ENCODE assay signal across 20 cellular contexts in the genomic region with DNA sequence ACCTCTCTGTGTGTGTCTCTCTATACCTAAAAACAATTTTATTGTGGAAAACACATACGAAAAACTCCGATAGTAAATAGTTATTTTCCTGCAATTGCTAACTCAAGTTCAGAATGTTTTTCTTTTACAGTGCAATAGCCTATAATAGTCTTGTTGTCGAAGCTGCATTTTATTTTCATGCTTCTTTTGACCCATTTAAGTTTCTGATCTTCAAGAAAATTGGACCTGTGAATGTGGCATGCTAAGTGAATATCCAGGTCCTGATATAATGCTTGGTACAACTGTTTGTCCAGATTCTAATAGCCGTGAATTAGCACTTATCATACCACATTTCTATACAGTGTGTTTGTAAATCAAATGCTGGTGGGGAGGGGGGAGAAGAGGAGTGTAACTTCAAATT. TPM values are rescaled to one million over a fixed set of nuclear protein-coding genes. Genes with fewer than 3 reads are reported as not detected.
DNase-seq lines count a peak whose midpoint lies in the region; ATAC-seq and TF ChIP-seq lines count a peak whose summit lies in the region.
"Had no signal": no experiment of that assay in that cellular context is flagged by ENCODE, and none has a peak within 500 bp of the region (broad histone marks: within the 10 kb centered on the region; RNA-seq: fewer than 3 reads in every experiment).

No MANE protein-coding gene starts in this region.

- H3K9me3 ChIP-seq in testis (no peaks in the 10 kb centered on the region), MG63 (no peaks in the 10 kb centered on the region; the same call in 1 of the 2 replicates)
- H3K9me3 ChIP-seq: BE2C, Caco-2 had no signal

- DNase-seq in WTC11 (ENCODE audit: low spot score) = no peak
- DNase-seq in glutamatergic neuron = no peak
- DNase-seq in retina = peak; percentile 11
- DNase-seq in testis = no peak
- no peak for DNase-seq in islet precursor cell
- DNase-seq in MG63 = no peak
- DNase-seq: ACHN; BE2C; C1 segment of cervical spinal cord; Caco-2; CD4-positive, CD25-positive, alpha-beta regulatory T cell; DMS153; DMS79; GDM1; GM23248; H9; KG1 had no signal

- 26 to 28% methylated on average over 4 of the region's 4 CpGs for WGBS in testis, 2 donors

- H3K4me3 ChIP-seq in testis = no peak overlapping the region
- no peak overlapping the region for H3K4me3 ChIP-seq in MG63
- H3K4me3 ChIP-seq: GM23248 had no signal

- H3K27ac Mint-ChIP-seq in WTC11 (no peak overlapping the region), glutamatergic neuron (ENCODE audit: unreplicated experiment) (peak overlapping the region; percentile 93)
- H3K27ac Mint-ChIP-seq: CD4-positive, CD25-positive, alpha-beta regulatory T cell; H9 had no signal

- CTCF ChIA-PET in WTC11 (lab: Charles Lee) = interaction anchor here (1.7 kb wide), 1 partner anchor 15 kb away, joined by 9 read pairs; no protein-coding TSS in a partner anchor

- no peak for TF ChIP-seq CTCF in WTC11 (IDR thresholded peaks at IDR 0.05)
- TF ChIP-seq CTCF in glutamatergic neuron (IDR thresholded peaks at IDR 0.05; ENCODE audit: partially characterized antibody, unreplicated experiment) = no peak
- TF ChIP-seq CTCF in testis (IDR thresholded peaks at IDR 0.05) = no peak

- no peak for TF ChIP-seq POLR2A in testis (IDR thresholded peaks at IDR 0.05)

- ATAC-seq in WTC11 (no peak), HG03378 (IDR thresholded peaks at IDR 0.05; ENCODE audit: unreplicated experiment) (no peak)
- ATAC-seq: HepG2 had no signal

- H3K36me3 ChIP-seq in testis (ENCODE audit: low read depth, missing control alignments) (no peaks in the 10 kb centered on the region), MG63 (no peaks in the 10 kb centered on the region)
- H3K36me3 ChIP-seq: BE2C had no signal

- H3K27me3 Mint-ChIP-seq in WTC11 (ENCODE audit: low read depth) = peaks cover 97% of the 10 kb centered on the region
- peaks cover 38% of the 10 kb centered on the region for H3K27me3 Mint-ChIP-seq in glutamatergic neuron (ENCODE audit: unreplicated experiment)

- H3K27ac ChIP-seq in testis = no peak overlapping the region
- H3K27ac ChIP-seq: GM23248 had no signal

- POLR2A ChIA-PET in WTC11 (lab: Charles Lee) = no interaction called here

- H3K9me3 Mint-ChIP-seq in WTC11 = no peaks in the 10 kb centered on the region
- H3K9me3 Mint-ChIP-seq in glutamatergic neuron (ENCODE audit: unreplicated experiment) = peaks cover 30% of the 10 kb centered on the region

- peaks cover 70% of the 10 kb centered on the region for H3K4me1 Mint-ChIP-seq in WTC11
- H3K4me1 Mint-ChIP-seq in glutamatergic neuron (ENCODE audit: low read depth, unreplicated experiment) = peaks cover 43% of the 10 kb centered on the region

- intact Hi-C loops in testis (cut with DNase I; ENCODE audit: low total_unique reads) = no loop called here

- peak overlapping the region; percentile 43; the same call in 1 of the 2 replicates for H3K4me3 Mint-ChIP-seq in WTC11
- peak overlapping the region; percentile 96 for H3K4me3 Mint-ChIP-seq in glutamatergic neuron (ENCODE audit: unreplicated experiment)

- peaks cover 2% of the 10 kb centered on the region for H3K4me1 ChIP-seq in testis
- H3K4me1 ChIP-seq: BE2C, Caco-2 had no signal

- H3K27me3 ChIP-seq in testis (peaks cover 5% of the 10 kb centered on the region), MG63 (peaks cover 60% of the 10 kb centered on the region)

- H3K36me3 Mint-ChIP-seq in WTC11 (no peaks in the 10 kb centered on the region), glutamatergic neuron (ENCODE audit: unreplicated experiment) (peaks cover 5% of the 10 kb centered on the region)
- H3K36me3 Mint-ChIP-seq: CD4-positive, CD25-positive, alpha-beta regulatory T cell; IgD-negative memory B cell had no signal

TF ChIP-seq in WTC11, 78 proteins besides CTCF, POLR2A, EP300 and RAD21 (continues in another document):
- TF ChIP-seq, protein P1, sequence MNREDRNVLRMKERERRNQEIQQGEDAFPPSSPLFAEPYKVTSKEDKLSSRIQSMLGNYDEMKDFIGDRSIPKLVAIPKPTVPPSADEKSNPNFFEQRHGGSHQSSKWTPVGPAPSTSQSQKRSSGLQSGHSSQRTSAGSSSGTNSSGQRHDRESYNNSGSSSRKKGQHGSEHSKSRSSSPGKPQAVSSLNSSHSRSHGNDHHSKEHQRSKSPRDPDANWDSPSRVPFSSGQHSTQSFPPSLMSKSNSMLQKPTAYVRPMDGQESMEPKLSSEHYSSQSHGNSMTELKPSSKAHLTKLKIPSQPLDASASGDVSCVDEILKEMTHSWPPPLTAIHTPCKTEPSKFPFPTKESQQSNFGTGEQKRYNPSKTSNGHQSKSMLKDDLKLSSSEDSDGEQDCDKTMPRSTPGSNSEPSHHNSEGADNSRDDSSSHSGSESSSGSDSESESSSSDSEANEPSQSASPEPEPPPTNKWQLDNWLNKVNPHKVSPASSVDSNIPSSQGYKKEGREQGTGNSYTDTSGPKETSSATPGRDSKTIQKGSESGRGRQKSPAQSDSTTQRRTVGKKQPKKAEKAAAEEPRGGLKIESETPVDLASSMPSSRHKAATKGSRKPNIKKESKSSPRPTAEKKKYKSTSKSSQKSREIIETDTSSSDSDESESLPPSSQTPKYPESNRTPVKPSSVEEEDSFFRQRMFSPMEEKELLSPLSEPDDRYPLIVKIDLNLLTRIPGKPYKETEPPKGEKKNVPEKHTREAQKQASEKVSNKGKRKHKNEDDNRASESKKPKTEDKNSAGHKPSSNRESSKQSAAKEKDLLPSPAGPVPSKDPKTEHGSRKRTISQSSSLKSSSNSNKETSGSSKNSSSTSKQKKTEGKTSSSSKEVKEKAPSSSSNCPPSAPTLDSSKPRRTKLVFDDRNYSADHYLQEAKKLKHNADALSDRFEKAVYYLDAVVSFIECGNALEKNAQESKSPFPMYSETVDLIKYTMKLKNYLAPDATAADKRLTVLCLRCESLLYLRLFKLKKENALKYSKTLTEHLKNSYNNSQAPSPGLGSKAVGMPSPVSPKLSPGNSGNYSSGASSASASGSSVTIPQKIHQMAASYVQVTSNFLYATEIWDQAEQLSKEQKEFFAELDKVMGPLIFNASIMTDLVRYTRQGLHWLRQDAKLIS (CRISPR knock-in tag; IDR thresholded peaks at IDR 0.05; ENCODE audit: borderline replicate concordance) = no peak
- TF ChIP-seq, protein P2, sequence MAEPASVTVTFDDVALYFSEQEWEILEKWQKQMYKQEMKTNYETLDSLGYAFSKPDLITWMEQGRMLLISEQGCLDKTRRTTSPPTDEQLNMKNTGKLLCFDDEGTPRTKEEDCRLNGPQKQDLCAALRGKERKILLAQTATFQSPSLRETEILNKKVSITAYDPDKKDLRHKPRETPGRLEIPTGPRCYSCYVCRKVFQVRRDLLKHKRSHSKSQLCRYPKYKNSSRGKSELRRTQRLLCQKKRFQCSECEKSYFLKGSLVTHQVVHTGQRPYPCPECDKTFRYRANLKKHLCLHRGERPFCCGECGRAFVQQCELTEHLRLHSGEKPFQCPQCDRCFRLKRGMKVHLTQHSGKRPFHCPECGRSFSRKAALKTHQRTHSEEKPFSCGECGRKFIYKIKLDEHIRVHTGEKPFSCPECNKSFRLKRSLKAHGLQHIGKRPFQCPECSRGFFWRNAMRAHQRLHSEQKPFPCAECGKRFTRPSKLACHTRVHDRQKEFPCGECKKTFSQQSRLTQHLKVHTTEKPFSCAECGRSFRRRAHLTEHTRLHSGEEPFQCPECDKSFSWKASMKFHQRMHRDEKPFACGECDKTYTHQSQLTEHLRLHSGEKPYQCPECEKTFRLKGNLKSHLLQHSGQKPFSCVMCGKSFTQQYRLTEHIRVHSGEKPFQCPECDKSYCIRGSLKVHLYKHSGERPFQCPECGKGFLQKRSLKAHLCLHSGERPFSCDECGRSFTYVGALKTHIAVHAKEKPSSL (CRISPR knock-in tag; conservative IDR thresholded peaks at IDR 0.05) = no peak
- TF ChIP-seq, protein P3, sequence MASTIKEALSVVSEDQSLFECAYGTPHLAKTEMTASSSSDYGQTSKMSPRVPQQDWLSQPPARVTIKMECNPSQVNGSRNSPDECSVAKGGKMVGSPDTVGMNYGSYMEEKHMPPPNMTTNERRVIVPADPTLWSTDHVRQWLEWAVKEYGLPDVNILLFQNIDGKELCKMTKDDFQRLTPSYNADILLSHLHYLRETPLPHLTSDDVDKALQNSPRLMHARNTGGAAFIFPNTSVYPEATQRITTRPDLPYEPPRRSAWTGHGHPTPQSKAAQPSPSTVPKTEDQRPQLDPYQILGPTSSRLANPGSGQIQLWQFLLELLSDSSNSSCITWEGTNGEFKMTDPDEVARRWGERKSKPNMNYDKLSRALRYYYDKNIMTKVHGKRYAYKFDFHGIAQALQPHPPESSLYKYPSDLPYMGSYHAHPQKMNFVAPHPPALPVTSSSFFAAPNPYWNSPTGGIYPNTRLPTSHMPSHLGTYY (CRISPR knock-in tag; IDR thresholded peaks at IDR 0.05) = no peak
- TF ChIP-seq, protein P4, sequence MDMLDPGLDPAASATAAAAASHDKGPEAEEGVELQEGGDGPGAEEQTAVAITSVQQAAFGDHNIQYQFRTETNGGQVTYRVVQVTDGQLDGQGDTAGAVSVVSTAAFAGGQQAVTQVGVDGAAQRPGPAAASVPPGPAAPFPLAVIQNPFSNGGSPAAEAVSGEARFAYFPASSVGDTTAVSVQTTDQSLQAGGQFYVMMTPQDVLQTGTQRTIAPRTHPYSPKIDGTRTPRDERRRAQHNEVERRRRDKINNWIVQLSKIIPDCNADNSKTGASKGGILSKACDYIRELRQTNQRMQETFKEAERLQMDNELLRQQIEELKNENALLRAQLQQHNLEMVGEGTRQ (CRISPR knock-in tag; IDR thresholded peaks at IDR 0.05) = no peak
- TF ChIP-seq, protein P5, sequence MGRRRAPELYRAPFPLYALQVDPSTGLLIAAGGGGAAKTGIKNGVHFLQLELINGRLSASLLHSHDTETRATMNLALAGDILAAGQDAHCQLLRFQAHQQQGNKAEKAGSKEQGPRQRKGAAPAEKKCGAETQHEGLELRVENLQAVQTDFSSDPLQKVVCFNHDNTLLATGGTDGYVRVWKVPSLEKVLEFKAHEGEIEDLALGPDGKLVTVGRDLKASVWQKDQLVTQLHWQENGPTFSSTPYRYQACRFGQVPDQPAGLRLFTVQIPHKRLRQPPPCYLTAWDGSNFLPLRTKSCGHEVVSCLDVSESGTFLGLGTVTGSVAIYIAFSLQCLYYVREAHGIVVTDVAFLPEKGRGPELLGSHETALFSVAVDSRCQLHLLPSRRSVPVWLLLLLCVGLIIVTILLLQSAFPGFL (CRISPR knock-in tag; IDR thresholded peaks at IDR 0.05; ENCODE audit: borderline replicate concordance) = no peak
- no peak for TF ChIP-seq ZNF232 (CRISPR knock-in tag; IDR thresholded peaks at IDR 0.05)

RNA-seq across cellular contexts. Expression of a gene that starts 3.1 kb away (rescaled TPM):
- total RNA-seq in WTC11 (2021) = 0.87 to 1.9 TPM (median 1.6 TPM) in 3 replicates
- total RNA-seq in glutamatergic neuron (ENCODE audit: unreplicated experiment) = 230 TPM
- total RNA-seq in testis = under 1 TPM; 0.79 to 0.93 TPM
- polyA plus RNA-seq in testis (ENCODE audit: insufficient read depth, low read depth, low replicate concordance) = 0.69 TPM
- total RNA-seq in MG63 (2014; rRNA removed; shearing (Covaris generic); ENCODE audit: low replicate concordance) = 0.02 TPM in 1 of 2 replicates, not detected in the other
- total RNA-seq: CD4-positive, CD25-positive, alpha-beta regulatory T cell; GM23248 had no signal
- polyA plus RNA-seq: CD4-positive, CD25-positive, alpha-beta regulatory T cell; IgD-negative memory B cell had no signal

Comparison
In these comparisons a context has a peak if more than half of its experiments do, and no peak if none do; other contexts are left out.
1. RNA of a gene that starts 3.1 kb away (total RNA-seq): 230 TPM in glutamatergic neuron (single experiment); 0.79 to 0.93 TPM in testis, 0.87 to 1.9 TPM in WTC11 and 0.02 TPM in MG63; every median in the first group is over 10 times any median in the second.